In genomic region chr20:33401042-33401921, GRCh38 we compare ENCODE assay signal across 1 cellular context.
TF ChIP-seq lines count a peak whose summit lies in the region.

Gene CDK5RAP1 (minus strand): TSS chr20:33401519. CDS start chr20:33397064, 4,455 bp downstream.

TF ChIP-seq in GM12878, 131 proteins besides CTCF, POLR2A, EP300 and RAD21 (continued from another document and continues in another):
- TF ChIP-seq, protein P1, sequence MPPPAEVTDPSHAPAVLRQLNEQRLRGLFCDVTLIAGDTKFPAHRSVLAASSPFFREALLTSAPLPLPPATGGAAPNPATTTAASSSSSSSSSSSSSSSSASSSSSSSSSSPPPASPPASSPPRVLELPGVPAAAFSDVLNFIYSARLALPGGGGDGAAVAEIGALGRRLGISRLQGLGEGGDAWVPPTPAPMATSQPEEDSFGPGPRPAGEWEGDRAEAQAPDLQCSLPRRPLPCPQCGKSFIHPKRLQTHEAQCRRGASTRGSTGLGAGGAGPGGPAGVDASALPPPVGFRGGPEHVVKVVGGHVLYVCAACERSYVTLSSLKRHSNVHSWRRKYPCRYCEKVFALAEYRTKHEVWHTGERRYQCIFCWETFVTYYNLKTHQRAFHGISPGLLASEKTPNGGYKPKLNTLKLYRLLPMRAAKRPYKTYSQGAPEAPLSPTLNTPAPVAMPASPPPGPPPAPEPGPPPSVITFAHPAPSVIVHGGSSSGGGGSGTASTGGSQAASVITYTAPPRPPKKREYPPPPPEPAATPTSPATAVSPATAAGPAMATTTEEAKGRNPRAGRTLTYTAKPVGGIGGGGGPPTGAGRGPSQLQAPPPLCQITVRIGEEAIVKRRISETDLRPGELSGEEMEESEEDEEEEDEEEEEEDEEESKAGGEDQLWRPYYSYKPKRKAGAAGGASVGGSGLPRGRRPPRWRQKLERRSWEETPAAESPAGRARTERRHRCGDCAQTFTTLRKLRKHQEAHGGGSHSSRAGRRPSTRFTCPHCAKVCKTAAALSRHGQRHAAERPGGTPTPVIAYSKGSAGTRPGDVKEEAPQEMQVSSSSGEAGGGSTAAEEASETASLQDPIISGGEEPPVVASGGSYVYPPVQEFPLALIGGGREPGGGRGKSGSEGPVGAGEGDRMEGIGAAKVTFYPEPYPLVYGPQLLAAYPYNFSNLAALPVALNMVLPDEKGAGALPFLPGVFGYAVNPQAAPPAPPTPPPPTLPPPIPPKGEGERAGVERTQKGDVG (CRISPR knock-in tag; IDR thresholded peaks at IDR 0.05): no peak
- TF ChIP-seq GATAD2B (conservative IDR thresholded peaks at IDR 0.05; ENCODE audit: low read depth): peak; percentile 56; the same call in 1 of the 2 replicates
- peak; percentile 71 for TF ChIP-seq SREBF2 (IDR thresholded peaks at IDR 0.05; ENCODE audit: low read length)
- no peak for TF ChIP-seq NFYA (IDR thresholded peaks at IDR 0.05; ENCODE audit: borderline replicate concordance, low read depth, low read length)
- TF ChIP-seq POU2F2 (IDR thresholded peaks at IDR 0.05; ENCODE audit: borderline replicate concordance, low read depth, low read length): peak; percentile 92; the same call in 2 of the 3 replicates
- peak; percentile 52; the same call in 1 of the 2 replicates for TF ChIP-seq ZSCAN29 (IDR thresholded peaks at IDR 0.05)
- peak; percentile 54; the same call in 1 of the 2 replicates for TF ChIP-seq ESRRA (IDR thresholded peaks at IDR 0.05; ENCODE audit: low read length)
- no peak for TF ChIP-seq NFIC (IDR thresholded peaks at IDR 0.05; ENCODE audit: low read depth, low read length)
- peak; percentile 56; the same call in 1 of the 2 replicates for TF ChIP-seq IRF3 (IDR thresholded peaks at IDR 0.05)
- TF ChIP-seq SUPT20H (IDR thresholded peaks at IDR 0.05; ENCODE audit: borderline replicate concordance, control insufficient read depth, low read depth, low read length): no peak
- TF ChIP-seq LARP7 (IDR thresholded peaks at IDR 0.05): peak; percentile 85; the same call in 1 of the 2 replicates
- TF ChIP-seq RBBP5 (conservative IDR thresholded peaks at IDR 0.05): peak; percentile 70; the same call in 1 of the 2 replicates
- TF ChIP-seq BACH1 (IDR thresholded peaks at IDR 0.05; ENCODE audit: borderline replicate concordance): no peak
- TF ChIP-seq SRF (IDR thresholded peaks at IDR 0.05; ENCODE audit: low read depth in 2 of 2, low read length in 2 of 2): peak in 1 of 2 experiments; percentile 92; a peak in 2 of 4 replicates
- peak; percentile 80 for TF ChIP-seq PAX8 (IDR thresholded peaks at IDR 0.05)
- TF ChIP-seq IKZF2 (IDR thresholded peaks at IDR 0.05): no peak; a peak in 1 of 4 replicates
- 0 out of 2 replicates have a peak, but pooled peaks have one; percentile 48 for TF ChIP-seq BCL11A (IDR thresholded peaks at IDR 0.05; ENCODE audit: low read depth, low read length)
- TF ChIP-seq ETV6 (conservative IDR thresholded peaks at IDR 0.05 in 1 of 2, IDR thresholded peaks at IDR 0.05 in 1 of 2; ENCODE audit: borderline replicate concordance in 1 of 2, low read depth in 1 of 2): peak in 1 of 2 experiments; percentile 50; a peak in 1 of 4 replicates
- peak; percentile 95 for TF ChIP-seq SIN3A (IDR thresholded peaks at IDR 0.05; ENCODE audit: low read depth, low read length)
- TF ChIP-seq CREM (IDR thresholded peaks at IDR 0.05; ENCODE audit: low read depth): peak; percentile 80; the same call in 1 of the 2 replicates
- TF ChIP-seq, protein P2, sequence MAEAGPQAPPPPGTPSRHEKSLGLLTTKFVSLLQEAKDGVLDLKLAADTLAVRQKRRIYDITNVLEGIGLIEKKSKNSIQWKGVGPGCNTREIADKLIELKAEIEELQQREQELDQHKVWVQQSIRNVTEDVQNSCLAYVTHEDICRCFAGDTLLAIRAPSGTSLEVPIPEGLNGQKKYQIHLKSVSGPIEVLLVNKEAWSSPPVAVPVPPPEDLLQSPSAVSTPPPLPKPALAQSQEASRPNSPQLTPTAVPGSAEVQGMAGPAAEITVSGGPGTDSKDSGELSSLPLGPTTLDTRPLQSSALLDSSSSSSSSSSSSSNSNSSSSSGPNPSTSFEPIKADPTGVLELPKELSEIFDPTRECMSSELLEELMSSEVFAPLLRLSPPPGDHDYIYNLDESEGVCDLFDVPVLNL (IDR thresholded peaks at IDR 0.05; ENCODE audit: low read depth, low read length): peak; percentile 79
- no peak for TF ChIP-seq ZBED1 (IDR thresholded peaks at IDR 0.05; ENCODE audit: borderline replicate concordance)
- peak; percentile 29 for TF ChIP-seq KLF5 (IDR thresholded peaks at IDR 0.05; ENCODE audit: partially characterized antibody)
- TF ChIP-seq CHD2 (IDR thresholded peaks at IDR 0.05; ENCODE audit: borderline replicate concordance, low read depth, low read length): peak; percentile 74
- TF ChIP-seq NR2F1 (conservative IDR thresholded peaks at IDR 0.05): 0 out of 2 replicates have a peak, but pooled peaks have one; percentile 65
- peak; percentile 67 for TF ChIP-seq SP1 (IDR thresholded peaks at IDR 0.05; ENCODE audit: low read depth, low read length)
- TF ChIP-seq MEF2B (IDR thresholded peaks at IDR 0.05; ENCODE audit: partially characterized antibody, poor library complexity, severe bottlenecking): peak; percentile 7
- peak; percentile 82 for TF ChIP-seq ZZZ3 (IDR thresholded peaks at IDR 0.05; ENCODE audit: control insufficient read depth, insufficient read length, low read depth)
- 0 out of 2 replicates have a peak, but pooled peaks have one; percentile 29 for TF ChIP-seq DPF2 (IDR thresholded peaks at IDR 0.05)
- TF ChIP-seq, protein P3, sequence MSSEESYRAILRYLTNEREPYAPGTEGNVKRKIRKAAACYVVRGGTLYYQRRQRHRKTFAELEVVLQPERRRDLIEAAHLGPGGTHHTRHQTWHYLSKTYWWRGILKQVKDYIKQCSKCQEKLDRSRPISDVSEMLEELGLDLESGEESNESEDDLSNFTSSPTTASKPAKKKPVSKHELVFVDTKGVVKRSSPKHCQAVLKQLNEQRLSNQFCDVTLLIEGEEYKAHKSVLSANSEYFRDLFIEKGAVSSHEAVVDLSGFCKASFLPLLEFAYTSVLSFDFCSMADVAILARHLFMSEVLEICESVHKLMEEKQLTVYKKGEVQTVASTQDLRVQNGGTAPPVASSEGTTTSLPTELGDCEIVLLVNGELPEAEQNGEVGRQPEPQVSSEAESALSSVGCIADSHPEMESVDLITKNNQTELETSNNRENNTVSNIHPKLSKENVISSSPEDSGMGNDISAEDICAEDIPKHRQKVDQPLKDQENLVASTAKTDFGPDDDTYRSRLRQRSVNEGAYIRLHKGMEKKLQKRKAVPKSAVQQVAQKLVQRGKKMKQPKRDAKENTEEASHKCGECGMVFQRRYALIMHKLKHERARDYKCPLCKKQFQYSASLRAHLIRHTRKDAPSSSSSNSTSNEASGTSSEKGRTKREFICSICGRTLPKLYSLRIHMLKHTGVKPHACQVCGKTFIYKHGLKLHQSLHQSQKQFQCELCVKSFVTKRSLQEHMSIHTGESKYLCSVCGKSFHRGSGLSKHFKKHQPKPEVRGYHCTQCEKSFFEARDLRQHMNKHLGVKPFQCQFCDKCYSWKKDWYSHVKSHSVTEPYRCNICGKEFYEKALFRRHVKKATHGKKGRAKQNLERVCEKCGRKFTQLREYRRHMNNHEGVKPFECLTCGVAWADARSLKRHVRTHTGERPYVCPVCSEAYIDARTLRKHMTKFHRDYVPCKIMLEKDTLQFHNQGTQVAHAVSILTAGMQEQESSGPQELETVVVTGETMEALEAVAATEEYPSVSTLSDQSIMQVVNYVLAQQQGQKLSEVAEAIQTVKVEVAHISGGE (CRISPR knock-in tag; IDR thresholded peaks at IDR 0.05): peak; percentile 97
- no peak for TF ChIP-seq BMI1 (IDR thresholded peaks at IDR 0.05; ENCODE audit: borderline replicate concordance)
- TF ChIP-seq MXI1 (IDR thresholded peaks at IDR 0.05; ENCODE audit: low read depth, low read length): peak; percentile 95
- peak; percentile 97 for TF ChIP-seq ZNF207 (IDR thresholded peaks at IDR 0.05; ENCODE audit: borderline replicate concordance)
- no peak for TF ChIP-seq SUZ12 (IDR thresholded peaks at IDR 0.05; ENCODE audit: unreplicated experiment)
- peak; percentile 81 for TF ChIP-seq IRF4 (IDR thresholded peaks at IDR 0.05; ENCODE audit: low read depth, low read length)
- TF ChIP-seq CBX3 (IDR thresholded peaks at IDR 0.05; ENCODE audit: borderline replicate concordance, low read depth): no peak
- peak; percentile 75; the same call in 1 of the 2 replicates for TF ChIP-seq SMAD5 (IDR thresholded peaks at IDR 0.05; ENCODE audit: low read depth)
- TF ChIP-seq RELA (IDR thresholded peaks at IDR 0.05; ENCODE audit: borderline replicate concordance, partially characterized antibody): peak; percentile 86
- TF ChIP-seq, protein P4, sequence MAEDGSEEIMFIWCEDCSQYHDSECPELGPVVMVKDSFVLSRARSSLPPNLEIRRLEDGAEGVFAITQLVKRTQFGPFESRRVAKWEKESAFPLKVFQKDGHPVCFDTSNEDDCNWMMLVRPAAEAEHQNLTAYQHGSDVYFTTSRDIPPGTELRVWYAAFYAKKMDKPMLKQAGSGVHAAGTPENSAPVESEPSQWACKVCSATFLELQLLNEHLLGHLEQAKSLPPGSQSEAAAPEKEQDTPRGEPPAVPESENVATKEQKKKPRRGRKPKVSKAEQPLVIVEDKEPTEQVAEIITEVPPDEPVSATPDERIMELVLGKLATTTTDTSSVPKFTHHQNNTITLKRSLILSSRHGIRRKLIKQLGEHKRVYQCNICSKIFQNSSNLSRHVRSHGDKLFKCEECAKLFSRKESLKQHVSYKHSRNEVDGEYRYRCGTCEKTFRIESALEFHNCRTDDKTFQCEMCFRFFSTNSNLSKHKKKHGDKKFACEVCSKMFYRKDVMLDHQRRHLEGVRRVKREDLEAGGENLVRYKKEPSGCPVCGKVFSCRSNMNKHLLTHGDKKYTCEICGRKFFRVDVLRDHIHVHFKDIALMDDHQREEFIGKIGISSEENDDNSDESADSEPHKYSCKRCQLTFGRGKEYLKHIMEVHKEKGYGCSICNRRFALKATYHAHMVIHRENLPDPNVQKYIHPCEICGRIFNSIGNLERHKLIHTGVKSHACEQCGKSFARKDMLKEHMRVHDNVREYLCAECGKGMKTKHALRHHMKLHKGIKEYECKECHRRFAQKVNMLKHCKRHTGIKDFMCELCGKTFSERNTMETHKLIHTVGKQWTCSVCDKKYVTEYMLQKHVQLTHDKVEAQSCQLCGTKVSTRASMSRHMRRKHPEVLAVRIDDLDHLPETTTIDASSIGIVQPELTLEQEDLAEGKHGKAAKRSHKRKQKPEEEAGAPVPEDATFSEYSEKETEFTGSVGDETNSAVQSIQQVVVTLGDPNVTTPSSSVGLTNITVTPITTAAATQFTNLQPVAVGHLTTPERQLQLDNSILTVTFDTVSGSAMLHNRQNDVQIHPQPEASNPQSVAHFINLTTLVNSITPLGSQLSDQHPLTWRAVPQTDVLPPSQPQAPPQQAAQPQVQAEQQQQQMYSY (CRISPR knock-in tag; IDR thresholded peaks at IDR 0.05): no peak
- peak; percentile 88 for TF ChIP-seq NR2C1 (IDR thresholded peaks at IDR 0.05)
- peak; percentile 73 for TF ChIP-seq RUNX3 (IDR thresholded peaks at IDR 0.05; ENCODE audit: low read length)
- TF ChIP-seq POLR2AphosphoS5 (IDR thresholded peaks at IDR 0.05; ENCODE audit: low read length): peak; percentile 87
- TF ChIP-seq CEBPZ (IDR thresholded peaks at IDR 0.05; ENCODE audit: low read depth, low read length): peak; percentile 23; the same call in 1 of the 2 replicates
- TF ChIP-seq JUND (IDR thresholded peaks at IDR 0.05; ENCODE audit: low read depth, low read length): 0 out of 2 replicates have a peak, but pooled peaks have one; percentile 19
- TF ChIP-seq PML (IDR thresholded peaks at IDR 0.05; ENCODE audit: low read length): peak; percentile 9; the same call in 1 of the 2 replicates
- TF ChIP-seq TARDBP (IDR thresholded peaks at IDR 0.05; ENCODE audit: borderline replicate concordance): peak; percentile 75; the same call in 1 of the 2 replicates
- TF ChIP-seq SMAD1 (IDR thresholded peaks at IDR 0.05; ENCODE audit: low read depth, partially characterized antibody): no peak
- no peak; the same call in 1 of the 2 replicates for TF ChIP-seq ASH2L (IDR thresholded peaks at IDR 0.05; ENCODE audit: borderline replicate concordance, low read depth)
